Comparison of ENCODE assay signal across 13 cellular contexts in the genomic region with DNA sequence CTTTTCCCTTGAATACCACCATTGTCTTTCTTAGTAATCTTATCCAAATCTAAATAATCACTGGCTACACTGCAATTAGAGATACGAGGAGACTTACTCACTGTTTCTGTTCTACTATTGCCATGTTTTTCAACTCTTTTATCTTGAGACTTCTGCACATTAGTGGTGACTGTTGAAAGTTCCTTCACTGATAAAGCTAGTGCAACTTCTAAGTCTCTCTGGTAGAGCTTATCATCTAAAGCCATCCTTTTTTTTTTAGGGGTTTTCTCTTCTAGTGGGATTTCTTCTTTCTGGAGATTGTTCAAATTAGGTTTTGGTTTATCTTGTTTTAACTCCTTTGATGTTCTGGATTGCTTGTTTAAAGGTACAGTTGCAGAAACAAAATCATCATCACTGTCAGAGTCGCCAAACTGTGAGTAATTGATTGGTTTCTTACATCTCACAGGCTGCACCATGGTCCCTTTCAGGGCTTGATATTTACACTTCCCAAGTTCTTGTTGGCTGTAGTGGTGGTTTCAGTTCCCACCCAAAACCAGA. TPM values are rescaled to one million over a fixed set of nuclear protein-coding genes. Genes with fewer than 3 reads are reported as not detected.
A peak's percentile ranks its signal among the peaks of the same experiment; 100 is the strongest.
DNase-seq lines count a peak whose midpoint lies in the region; ATAC-seq and TF ChIP-seq lines count a peak whose summit lies in the region.
"Had no signal": no experiment of that assay in that cellular context is flagged by ENCODE, and none has a peak within 500 bp of the region (broad histone marks: within the 10 kb centered on the region; RNA-seq: fewer than 3 reads in every experiment).

No MANE protein-coding gene starts in this region.

- CTCF ChIA-PET in Caco-2 (lab: Charles Lee) = no interaction called here

- no peaks in the 10 kb centered on the region for H3K27me3 Mint-ChIP-seq in Caco-2 (ENCODE audit: insufficient read depth, unreplicated experiment)
- no peaks in the 10 kb centered on the region for H3K27me3 Mint-ChIP-seq in mesothelial cell of epicardium (ENCODE audit: low read depth)

- DNase-seq in Caco-2 (peak; percentile 32 to 38), Karpas-422 (no peak), mesothelial cell of epicardium (ENCODE audit: low spot score in 2 of 2, unreplicated experiment in 2 of 2) (no peak), WERI-Rb-1 (no peak), mucosa of descending colon (no peak), AG08396 (ENCODE audit: low spot score) (no peak)
- no peak for DNase-seq in activated naive CD4-positive, alpha-beta T cell treated with anti-CD3 and anti-CD28 coated beads, Interleukin-2, amount 50 U/mL, for 72 hours (ENCODE audit: low spot score in 2 of 2)
- DNase-seq: activated CD4-positive, alpha-beta T cell treated with anti-CD3 and anti-CD28 coated beads for 1 hour; anterior cingulate cortex; DMS53; MG63; Right ventricle myocardium superior; stimulated activated CD4-positive, alpha-beta T cell treated with anti-CD3 and anti-CD28 coated beads, Interleukin-2, amount 100 ng/mL, for 48 hours had no signal

- no peaks in the 10 kb centered on the region for H4K20me1 ChIP-seq in Karpas-422 (ENCODE audit: insufficient read depth, low read depth, low read length)

- peaks cover 26% of the 10 kb centered on the region for H3K36me3 Mint-ChIP-seq in Caco-2 (ENCODE audit: insufficient read depth, unreplicated experiment)
- H3K36me3 Mint-ChIP-seq in activated naive CD4-positive, alpha-beta T cell treated with anti-CD3 and anti-CD28 coated beads, Interleukin-2, amount 50 U/mL, for 72 hours = peaks cover 32 to 48% of the 10 kb centered on the region in 2 donors
- H3K36me3 Mint-ChIP-seq in mesothelial cell of epicardium = peaks cover 50% of the 10 kb centered on the region

- TF ChIP-seq CTCF in Caco-2 (IDR thresholded peaks at IDR 0.05; ENCODE audit: insufficient read depth in 1 of 2, low read depth in 1 of 2, low read length in 1 of 2, severe bottlenecking in 1 of 2, unreplicated experiment in 1 of 2) (no peak), mesothelial cell of epicardium (IDR thresholded peaks at IDR 0.05; ENCODE audit: unreplicated experiment) (no peak), WERI-Rb-1 (IDR thresholded peaks at IDR 0.05; ENCODE audit: low read depth, low read length) (no peak), mucosa of descending colon (IDR thresholded peaks at IDR 0.05) (no peak)

- H3K27ac ChIP-seq in Karpas-422 (ENCODE audit: low read length) (peak overlapping the region; percentile 82), WERI-Rb-1 (no peak overlapping the region)

- H3K79me2 ChIP-seq in Karpas-422 (ENCODE audit: low read length) = peaks cover 100% of the 10 kb centered on the region

- H3K9me2 ChIP-seq in Karpas-422 (replicated peaks; ENCODE audit: insufficient read depth, low read length) = no peaks in the 10 kb centered on the region

- peak; percentile 82 to 95 for ATAC-seq in activated naive CD4-positive, alpha-beta T cell treated with anti-CD3 and anti-CD28 coated beads, Interleukin-2, amount 50 U/mL, for 72 hours
- ATAC-seq in mucosa of descending colon = no peak

- 0 out of 2 replicates have a peak overlapping the region, but pooled peaks have one; percentile 30 for H3K9ac ChIP-seq in Karpas-422 (ENCODE audit: low read length)

- peaks cover 37% of the 10 kb centered on the region for H3K9me3 Mint-ChIP-seq in Caco-2 (ENCODE audit: unreplicated experiment)
- peaks cover 19 to 30% of the 10 kb centered on the region in 2 donors for H3K9me3 Mint-ChIP-seq in activated naive CD4-positive, alpha-beta T cell treated with anti-CD3 and anti-CD28 coated beads, Interleukin-2, amount 50 U/mL, for 72 hours
- peaks cover 39% of the 10 kb centered on the region for H3K9me3 Mint-ChIP-seq in mesothelial cell of epicardium

- no peaks in the 10 kb centered on the region for H3K36me3 ChIP-seq in Caco-2 (ENCODE audit: control insufficient read depth, insufficient read depth, low read length)
- peaks cover 32% of the 10 kb centered on the region for H3K36me3 ChIP-seq in Karpas-422 (ENCODE audit: insufficient read depth, low read length)
- H3K36me3 ChIP-seq in WERI-Rb-1 = peaks cover 3% of the 10 kb centered on the region; the same call in 1 of the 2 replicates
- H3K36me3 ChIP-seq in mucosa of descending colon (ENCODE audit: low read depth) = no peaks in the 10 kb centered on the region

- H3K4me3 Mint-ChIP-seq in Caco-2 (ENCODE audit: unreplicated experiment) = peak overlapping the region; percentile 9
- H3K4me3 Mint-ChIP-seq in mesothelial cell of epicardium = no peak overlapping the region

- H3K27ac Mint-ChIP-seq in Caco-2 (ENCODE audit: unreplicated experiment) = peak overlapping the region; percentile 49
- H3K27ac Mint-ChIP-seq in activated naive CD4-positive, alpha-beta T cell treated with anti-CD3 and anti-CD28 coated beads, Interleukin-2, amount 50 U/mL, for 72 hours = no peak overlapping the region
- H3K27ac Mint-ChIP-seq in mesothelial cell of epicardium = peak overlapping the region; percentile 4

- no peaks in the 10 kb centered on the region for H3K27me3 ChIP-seq in Caco-2 (replicated peaks; ENCODE audit: control insufficient read depth, insufficient read depth, low read length)
- no peaks in the 10 kb centered on the region for H3K27me3 ChIP-seq in Karpas-422 (ENCODE audit: low read length)
- no peaks in the 10 kb centered on the region for H3K27me3 ChIP-seq in WERI-Rb-1 (ENCODE audit: insufficient read depth, low read depth, severe bottlenecking)
- H3K27me3 ChIP-seq: MG63 had no signal

- H3K4me1 ChIP-seq in Caco-2 (peaks cover 32% of the 10 kb centered on the region), Karpas-422 (ENCODE audit: low read length) (peaks cover 87% of the 10 kb centered on the region), mucosa of descending colon (ENCODE audit: low read depth) (no peaks in the 10 kb centered on the region)

- intact Hi-C loops in Caco-2 (cut with micrococcal nuclease; ENCODE audit: unreplicated experiment) (no loop called here), mucosa of descending colon (cut with DNase I, micrococcal nuclease) (no loop called here)

- H3K9me3 ChIP-seq in Caco-2 (peaks cover 26% of the 10 kb centered on the region), Karpas-422 (ENCODE audit: low read length) (peaks cover 4% of the 10 kb centered on the region; the same call in 1 of the 2 replicates), WERI-Rb-1 (ENCODE audit: severe bottlenecking) (peaks cover 5% of the 10 kb centered on the region), mucosa of descending colon (peaks cover 10% of the 10 kb centered on the region)

- no TSS peak for BruUV-seq in Caco-2 (replicated peaks; lab: Mats Ljungman, UMichigan)

- H3K4me3 ChIP-seq in Caco-2 (ENCODE audit: low read depth, low read length) = no peak overlapping the region
- H3K4me3 ChIP-seq in Karpas-422 (ENCODE audit: low read length) = peak overlapping the region; percentile 42; the same call in 1 of the 2 replicates
- H3K4me3 ChIP-seq in WERI-Rb-1 (ENCODE audit: low read depth, low read length) = no peak overlapping the region
- H3K4me3 ChIP-seq in mucosa of descending colon = no peak overlapping the region
- H3K4me3 ChIP-seq: MG63 had no signal

- POLR2A ChIA-PET in Caco-2 (lab: Charles Lee) = interaction anchor here (0.6 kb wide), 1 partner anchor 38 kb away, joined by 4 read pairs; a partner anchor contains a TSS

- peak overlapping the region; percentile 49 for H3K4me2 ChIP-seq in Karpas-422 (ENCODE audit: low read depth, low read length, poor library complexity, severe bottlenecking)

- H2AFZ ChIP-seq in Karpas-422 (ENCODE audit: low read length) = no peak overlapping the region

- peaks cover 24% of the 10 kb centered on the region for H3K4me1 Mint-ChIP-seq in Caco-2 (ENCODE audit: low read depth, unreplicated experiment)
- H3K4me1 Mint-ChIP-seq in mesothelial cell of epicardium = peaks cover 11% of the 10 kb centered on the region

RNA-seq across cellular contexts. Expression of a gene that starts 37.7 kb away (rescaled TPM):
- 37.3 and 41.2 TPM in 2 replicates for total RNA-seq in Caco-2 (2022)
- total RNA-seq in Karpas-422 (2014; rRNA removed; shearing (Covaris generic); ENCODE audit: low replicate concordance) = 42.3 and 77.7 TPM in 2 replicates
- 10 to 100 TPM; 34.6 to 45.1 TPM for total RNA-seq in activated naive CD4-positive, alpha-beta T cell treated with anti-CD3 and anti-CD28 coated beads, Interleukin-2, amount 50 U/mL, for 72 hours
- total RNA-seq in mesothelial cell of epicardium = 27.9 to 33.4 TPM (median 31.0 TPM) in 3 replicates
- 10 to 100 TPM; 47.0 to 56.4 (median 50.1) TPM for total RNA-seq in mucosa of descending colon

RNA-seq across cellular contexts. Expression of a gene that starts 58.1 kb away (rescaled TPM):
- total RNA-seq in Caco-2 (2022) (5.5 and 6.9 TPM in 2 replicates), mesothelial cell of epicardium (0.86 to 1.8 TPM (median 1.6 TPM) in 3 replicates), mucosa of descending colon (1 to 10 TPM in 2 of 3 donors, under 1 TPM in 1; 0.60 to 1.7 (median 1.2) TPM)
- 1.1 and 3.2 TPM in 2 replicates for total RNA-seq in Karpas-422 (2014; rRNA removed; shearing (Covaris generic); ENCODE audit: low replicate concordance)
- total RNA-seq in activated naive CD4-positive, alpha-beta T cell treated with anti-CD3 and anti-CD28 coated beads, Interleukin-2, amount 50 U/mL, for 72 hours = 1 to 10 TPM; 1.8 to 1.9 TPM

Comparison
In these comparisons a context has a peak if more than half of its experiments do, and no peak if none do; other contexts are left out.
1. DNase-seq: peak in Caco-2 (2 of 2); none in Karpas-422 (single experiment), activated naive CD4-positive, alpha-beta T cell treated with anti-CD3 and anti-CD28 coated beads, Interleukin-2, amount 50 U/mL, for 72 hours (0 of 2), mesothelial cell of epicardium (0 of 2), WERI-Rb-1 (single experiment), mucosa of descending colon (0 of 3) and AG08396 (single experiment).
2. H3K27ac Mint-ChIP-seq: peak in Caco-2 (single experiment) and mesothelial cell of epicardium (single experiment); none in activated naive CD4-positive, alpha-beta T cell treated with anti-CD3 and anti-CD28 coated beads, Interleukin-2, amount 50 U/mL, for 72 hours (0 of 2).